In the genomic region with DNA sequence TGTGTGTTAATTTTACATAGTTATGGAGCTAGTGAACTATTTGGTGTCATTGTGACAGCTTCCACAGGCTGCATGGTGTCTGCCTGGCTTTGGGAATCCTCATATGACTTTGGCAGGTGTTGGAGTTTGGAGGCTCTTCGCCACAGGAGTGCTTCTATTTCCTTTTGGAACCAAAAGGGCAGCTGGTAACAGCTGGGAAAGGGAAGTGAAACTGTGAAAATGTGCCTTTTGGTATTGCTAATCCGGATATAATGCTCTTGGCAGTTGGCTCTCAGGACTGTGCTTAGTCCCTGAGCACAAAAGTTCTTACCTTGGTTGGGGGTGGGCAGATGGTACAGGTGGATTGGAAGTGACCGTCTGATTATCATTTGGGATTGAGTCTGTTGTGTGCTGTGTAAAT, we compare ENCODE assay signal across 10 cellular contexts. TPM values are rescaled to one million over a fixed set of nuclear protein-coding genes. Genes with fewer than 3 reads are reported as not detected.
DNase-seq lines count a peak whose midpoint lies in the region; ATAC-seq and TF ChIP-seq lines count a peak whose summit lies in the region.
"Had no signal": no experiment of that assay in that cellular context is flagged by ENCODE, and none has a peak within 500 bp of the region (broad histone marks: within the 10 kb centered on the region; RNA-seq: fewer than 3 reads in every experiment).

No MANE protein-coding gene starts in this region.

- peaks cover 14% of the 10 kb centered on the region for H3K79me2 ChIP-seq in DOHH2 (ENCODE audit: control insufficient read depth, low read length)
- no peaks in the 10 kb centered on the region for H3K79me2 ChIP-seq in smooth muscle cell (ENCODE audit: low read depth)

- H3K4me3 Mint-ChIP-seq in activated naive CD8-positive, alpha-beta T cell = no peak overlapping the region

- H4K20me1 ChIP-seq in DOHH2 (ENCODE audit: control insufficient read depth, insufficient read depth, low read depth, low read length) (no peaks in the 10 kb centered on the region), smooth muscle cell (ENCODE audit: low read depth) (no peaks in the 10 kb centered on the region)

- H3K27ac ChIP-seq in DOHH2 (ENCODE audit: low read depth, low read length) (0 out of 2 replicates have a peak overlapping the region, but pooled peaks have one; percentile 6), smooth muscle cell (ENCODE audit: low read depth) (no peak overlapping the region)
- H3K27ac ChIP-seq: esophagus squamous epithelium had no signal

- peaks cover 2% of the 10 kb centered on the region for H3K36me3 Mint-ChIP-seq in activated naive CD8-positive, alpha-beta T cell

- H3K4me3 ChIP-seq in DOHH2 (ENCODE audit: low read length) (no peak overlapping the region), smooth muscle cell (no peak overlapping the region)
- H3K4me3 ChIP-seq: esophagus squamous epithelium had no signal

- peaks cover 5% of the 10 kb centered on the region; the same call in 1 of the 2 replicates for H3F3A ChIP-seq in DOHH2 (ENCODE audit: control insufficient read depth, insufficient read depth)
- H3F3A ChIP-seq in smooth muscle cell (ENCODE audit: low read depth) = no peaks in the 10 kb centered on the region

- H3K9me2 ChIP-seq in DOHH2 (replicated peaks; ENCODE audit: control insufficient read depth, low read length) = no peaks in the 10 kb centered on the region

- ATAC-seq in GM21390 (IDR thresholded peaks at IDR 0.05; ENCODE audit: unreplicated experiment) (peak; percentile 66), HG03432 (IDR thresholded peaks at IDR 0.05; ENCODE audit: unreplicated experiment) (peak; percentile 61), HG02588 (IDR thresholded peaks at IDR 0.05; ENCODE audit: unreplicated experiment) (no peak)

- no peak overlapping the region for H3K9ac ChIP-seq in smooth muscle cell (ENCODE audit: low read depth)

- TF ChIP-seq CTCF in DOHH2 (IDR thresholded peaks at IDR 0.05; ENCODE audit: low read depth, low read length, poor library complexity, severe bottlenecking) (no peak), smooth muscle cell (IDR thresholded peaks at IDR 0.05; ENCODE audit: borderline replicate concordance, insufficient read depth, poor library complexity, severe bottlenecking) (no peak), GM13977 (IDR thresholded peaks at IDR 0.05; ENCODE audit: extremely low read depth, insufficient read depth, missing control alignments) (no peak)

- H3K4me2 ChIP-seq in DOHH2 (ENCODE audit: low read length) (no peak overlapping the region), smooth muscle cell (no peak overlapping the region)

- H3K9me3 Mint-ChIP-seq in activated naive CD8-positive, alpha-beta T cell (ENCODE audit: low read depth) = no peaks in the 10 kb centered on the region

- peaks cover 75% of the 10 kb centered on the region for H3K36me3 ChIP-seq in DOHH2 (ENCODE audit: control insufficient read depth, low read length)
- H3K36me3 ChIP-seq in smooth muscle cell (ENCODE audit: low read depth) = no peaks in the 10 kb centered on the region

- in situ Hi-C loops in GM13977 (cut with MboI; ENCODE audit: low pct_unique_long_range_greater_than_20kb, low sequenced_read_pairs, unreplicated experiment) = loop anchor here (25.0 kb wide), 1 partner anchor 285 kb away; a partner anchor contains a TSS

- H3K9me3 ChIP-seq in DOHH2 (ENCODE audit: control insufficient read depth, insufficient read depth, low read length) (no peaks in the 10 kb centered on the region), smooth muscle cell (replicated peaks; ENCODE audit: low read depth) (no peaks in the 10 kb centered on the region)
- H3K9me3 ChIP-seq: esophagus squamous epithelium had no signal

- H3K4me1 ChIP-seq in DOHH2 (ENCODE audit: control insufficient read depth, low read length) = peaks cover 40% of the 10 kb centered on the region
- no peaks in the 10 kb centered on the region for H3K4me1 ChIP-seq in smooth muscle cell (ENCODE audit: low read depth)
- H3K4me1 ChIP-seq: esophagus squamous epithelium had no signal

- H3K4me1 Mint-ChIP-seq in activated naive CD8-positive, alpha-beta T cell (ENCODE audit: low read depth) = peaks cover 25% of the 10 kb centered on the region

- WGBS in smooth muscle cell (ENCODE audit: low lambda C conversion rate) = 62% methylated on average over 3 of the region's 3 CpGs

- no peaks in the 10 kb centered on the region for H3K27me3 Mint-ChIP-seq in activated naive CD8-positive, alpha-beta T cell

- DNase-seq in NCI-H446 (lab: John Stamatoyannopoulos, UW) = no peak
- no peak for DNase-seq in smooth muscle cell (lab: John Stamatoyannopoulos, UW; ENCODE audit: unreplicated experiment)
- no peak for DNase-seq in GM13977 (ENCODE audit: low spot score)
- DNase-seq: esophagus squamous epithelium; stimulated activated CD4-positive, alpha-beta T cell treated with anti-CD3 and anti-CD28 coated beads, Interleukin-4, amount 100 ng/mL, for 1 hour had no signal

- peak overlapping the region; percentile 61 for H3K27ac Mint-ChIP-seq in activated naive CD8-positive, alpha-beta T cell

- H3K27me3 ChIP-seq in DOHH2 (ENCODE audit: control insufficient read depth, low read length) (no peaks in the 10 kb centered on the region), smooth muscle cell (ENCODE audit: low read depth) (no peaks in the 10 kb centered on the region)
- H3K27me3 ChIP-seq: esophagus squamous epithelium had no signal

- H2AFZ ChIP-seq in smooth muscle cell (ENCODE audit: low read depth) = no peak overlapping the region

RNA-seq across cellular contexts. Expression of a gene that starts 18.1 kb away (rescaled TPM):
- 14.4 and 17.6 TPM in 2 replicates for total RNA-seq in smooth muscle cell
- 12.5 and 23.0 TPM in 2 replicates for polyA plus RNA-seq in smooth muscle cell

RNA-seq across cellular contexts. Expression of a gene that starts 18.2 kb away (rescaled TPM):
- 7.6 and 9.5 TPM in 2 replicates for total RNA-seq in smooth muscle cell
- 6.1 and 9.4 TPM in 2 replicates for polyA plus RNA-seq in smooth muscle cell
